ENCODE assay signal across 27 cellular contexts in genomic region chr22:19265779-19266178, GRCh38.
"Had no signal": no experiment of that assay in that cellular context is flagged by ENCODE, and none has a peak within 500 bp of the region (broad histone marks: within the 10 kb centered on the region; RNA-seq: fewer than 3 reads in every experiment).

No MANE protein-coding gene starts in this region.

- H3K9me3 ChIP-seq: testis, thoracic aorta, thyroid gland had no signal

- H3K27ac ChIP-seq: stomach, suprapubic skin, testis, thoracic aorta, thyroid gland, tibial artery, tibial nerve, transverse colon, upper lobe of left lung, upper lobe of right lung, uterus, vagina had no signal

- H3K36me3 ChIP-seq: suprapubic skin, thoracic aorta, thyroid gland, transverse colon, upper lobe of left lung, upper lobe of right lung, uterus, vagina had no signal

- H3K4me3 ChIP-seq: stomach, suprapubic skin, testis, thoracic aorta, thyroid gland, tibial artery, tibial nerve, transverse colon, upper lobe of left lung, upper lobe of right lung, uterus, vagina had no signal

- ATAC-seq: stimulated activated effector memory CD8-positive, alpha-beta T cell treated with anti-CD3 and anti-CD28 coated beads, Interleukin-12 subunit alpha, Interleukin-12 subunit beta, amount 100 ng/mL, for 72 hours; stimulated activated memory B cell treated with anti-CD40 and anti-IgM and Interleukin-4, amounts not matched to agents 10 μg/mL and 1 μg/mL and 100 μg/mL, for 72 hours; stimulated activated naive B cell treated with anti-CD40 and anti-IgM and Interleukin-4, amounts not matched to agents 10 μg/mL and 1 μg/mL and 100 μg/mL, for 72 hours; stimulated activated naive CD8-positive, alpha-beta T cell treated with anti-CD3 and anti-CD28 coated beads, Interleukin-15, amount 100 ng/mL, for 72 hours; stimulated activated naive CD8-positive, alpha-beta T cell treated with anti-CD3 and anti-CD28 coated beads, Interleukin-15, Interleukin-2, amounts not matched to agents 100 U/mL and 50 U/mL, for 24 hours; upper lobe of right lung had no signal

- H3K27me3 ChIP-seq: stomach, suprapubic skin, testis, thyroid gland, tibial artery, tibial nerve, transverse colon, upper lobe of left lung, upper lobe of right lung, uterus, vagina had no signal

- DNase-seq: stimulated activated CD4-positive, alpha-beta T cell treated with anti-CD3 and anti-CD28 coated beads, Interleukin-2, amount 100 ng/mL, for 48 hours; stimulated activated CD4-positive, alpha-beta T cell treated with anti-CD3 and anti-CD28 coated beads, Interleukin-4, amount 100 ng/mL, for 1 hour; stimulated activated CD4-positive, alpha-beta T cell treated with anti-CD3 and anti-CD28 coated beads, Interleukin-4, amount 100 ng/mL, for 24 hours; stimulated activated CD4-positive, alpha-beta T cell treated with anti-CD3 and anti-CD28 coated beads, Interleukin-4, amount 100 ng/mL, for 4 hours; stimulated activated CD8-positive, alpha-beta memory T cell treated with anti-CD3 and anti-CD28 coated beads, Interleukin-4, amount 100 ng/mL, for 48 hours; stimulated activated naive B cell treated with anti-CD40 and anti-IgM and Interleukin-4, amounts not matched to agents 10 μg/mL and 1 μg/mL and 100 μg/mL, for 72 hours; stimulated activated naive CD4-positive, alpha-beta T cell; stimulated activated naive CD4-positive, alpha-beta T cell treated with Interleukin-2 at 50 U/mL for 16 hours; stimulated activated naive CD8-positive, alpha-beta T cell treated with anti-CD3 and anti-CD28 coated beads, Interleukin-15, amount 100 ng/mL, for 72 hours; stimulated activated naive CD8-positive, alpha-beta T cell treated with anti-CD3 and anti-CD28 coated beads, Interleukin-15, Interleukin-2, amounts not matched to agents 100 U/mL and 50 U/mL, for 24 hours; stomach; substantia nigra; testis; thyroid gland; tibial artery; transverse colon; trophoblast cell; upper lobe of left lung; upper lobe of right lung; uterus had no signal

- FAIRE-seq: urothelium cell line had no signal

- H3K4me1 ChIP-seq: stomach, suprapubic skin, testis, thyroid gland, tibial artery, tibial nerve, transverse colon, upper lobe of left lung, upper lobe of right lung, uterus, vagina had no signal
